ENCODE assay signal across 8 cellular contexts in genomic region chr12:54215990-54216579, GRCh38. TPM values are rescaled to one million over a fixed set of nuclear protein-coding genes. Genes with fewer than 3 reads are reported as not detected.
DNase-seq lines count a peak whose midpoint lies in the region; ATAC-seq and TF ChIP-seq lines count a peak whose summit lies in the region.

No MANE protein-coding gene starts in this region.

- no peak overlapping the region for H3K27ac ChIP-seq in foreskin keratinocyte

- H3K4me3 ChIP-seq in mucosa of descending colon = no peak overlapping the region

- ATAC-seq in mucosa of descending colon = no peak
- ATAC-seq in foreskin keratinocyte = no peak
- ATAC-seq in GM19035 (IDR thresholded peaks at IDR 0.05; ENCODE audit: unreplicated experiment) = no peak

- H3K9me3 Mint-ChIP-seq in activated T-helper 1 cell treated with anti-CD3 and anti-CD28 coated beads, Interleukin-12 subunit alpha, Interleukin-12 subunit beta, Interleukin-2, Interleukin-4 antibody, amounts not matched to agents 30 ng/mL and 10 ng/mL and 1 ng/mL, durations not matched to agents 14 hours and 24 hours and 36 hours = no peaks in the 10 kb centered on the region

- intact Hi-C loops in activated T-helper 1 cell treated with anti-CD3 and anti-CD28 coated beads, Interleukin-12 subunit alpha, Interleukin-12 subunit beta, Interleukin-2, Interleukin-4 antibody, amounts not matched to agents 30 ng/mL and 10 ng/mL and 1 ng/mL, durations not matched to agents 14 hours and 24 hours and 36 hours (cut with micrococcal nuclease) = loop anchor here (2.0 kb wide), 2 partner anchors 63 to 109 kb away; partner anchors contain the start of gene COPZ1
- intact Hi-C loops in mucosa of descending colon (cut with DNase I, micrococcal nuclease) = no loop called here

- H3K4me3 Mint-ChIP-seq in activated T-helper 1 cell treated with anti-CD3 and anti-CD28 coated beads, Interleukin-12 subunit alpha, Interleukin-12 subunit beta, Interleukin-2, Interleukin-4 antibody, amounts not matched to agents 30 ng/mL and 10 ng/mL and 1 ng/mL, durations not matched to agents 14 hours and 24 hours and 36 hours = peak overlapping the region; percentile 77

- no peaks in the 10 kb centered on the region for H3K27me3 ChIP-seq in foreskin keratinocyte

- TF ChIP-seq CTCF in mucosa of descending colon (IDR thresholded peaks at IDR 0.05) (no peak), foreskin keratinocyte (conservative IDR thresholded peaks at IDR 0.05) (no peak)

- peaks cover 10% of the 10 kb centered on the region for H3K27me3 Mint-ChIP-seq in activated T-helper 1 cell treated with anti-CD3 and anti-CD28 coated beads, Interleukin-12 subunit alpha, Interleukin-12 subunit beta, Interleukin-2, Interleukin-4 antibody, amounts not matched to agents 30 ng/mL and 10 ng/mL and 1 ng/mL, durations not matched to agents 14 hours and 24 hours and 36 hours (ENCODE audit: insufficient read depth)

- H3K4me1 ChIP-seq in mucosa of descending colon (ENCODE audit: low read depth) = peaks cover 13% of the 10 kb centered on the region
- H3K4me1 ChIP-seq in foreskin keratinocyte = peaks cover 20% of the 10 kb centered on the region

- peak overlapping the region; percentile 72 for H3K27ac Mint-ChIP-seq in activated T-helper 1 cell treated with anti-CD3 and anti-CD28 coated beads, Interleukin-12 subunit alpha, Interleukin-12 subunit beta, Interleukin-2, Interleukin-4 antibody, amounts not matched to agents 30 ng/mL and 10 ng/mL and 1 ng/mL, durations not matched to agents 14 hours and 24 hours and 36 hours

- DNase-seq in COLO668 (lab: John Stamatoyannopoulos, UW; ENCODE audit: unreplicated experiment) (peak; percentile 45), NCI-H146 treated with DMSO at 0.1 percent for 48 hours (lab: John Stamatoyannopoulos, UW; ENCODE audit: unreplicated experiment) (peak; percentile 77), mucosa of descending colon (peak in 2 of 3 donors; percentile 46 to 73), SW 1271 (lab: John Stamatoyannopoulos, UW) (no peak), foreskin keratinocyte (no peak), NCI-H2081 treated with DMSO at 0.1 percent for 48 hours (lab: John Stamatoyannopoulos, UW) (no peak)
- DNase-seq in activated T-helper 1 cell treated with anti-CD3 and anti-CD28 coated beads, Interleukin-12 subunit alpha, Interleukin-12 subunit beta, Interleukin-2, Interleukin-4 antibody, amounts not matched to agents 30 ng/mL and 10 ng/mL and 1 ng/mL, durations not matched to agents 14 hours and 24 hours and 36 hours (ENCODE audit: low spot score) = peak; percentile 26

- H3K4me1 Mint-ChIP-seq in activated T-helper 1 cell treated with anti-CD3 and anti-CD28 coated beads, Interleukin-12 subunit alpha, Interleukin-12 subunit beta, Interleukin-2, Interleukin-4 antibody, amounts not matched to agents 30 ng/mL and 10 ng/mL and 1 ng/mL, durations not matched to agents 14 hours and 24 hours and 36 hours (ENCODE audit: low read depth) = peaks cover 19% of the 10 kb centered on the region

- no peaks in the 10 kb centered on the region for H3K36me3 ChIP-seq in mucosa of descending colon (ENCODE audit: low read depth)

- no peaks in the 10 kb centered on the region for H3K9me3 ChIP-seq in mucosa of descending colon

- H3K36me3 Mint-ChIP-seq in activated T-helper 1 cell treated with anti-CD3 and anti-CD28 coated beads, Interleukin-12 subunit alpha, Interleukin-12 subunit beta, Interleukin-2, Interleukin-4 antibody, amounts not matched to agents 30 ng/mL and 10 ng/mL and 1 ng/mL, durations not matched to agents 14 hours and 24 hours and 36 hours (ENCODE audit: low read depth) = no peaks in the 10 kb centered on the region

RNA-seq across cellular contexts. Expression of gene SMUG1, which starts 27.3 kb away (rescaled TPM):
- 28.6 and 29.6 TPM in 2 replicates for total RNA-seq in activated T-helper 1 cell treated with anti-CD3 and anti-CD28 coated beads, Interleukin-12 subunit alpha, Interleukin-12 subunit beta, Interleukin-2, Interleukin-4 antibody, amounts not matched to agents 30 ng/mL and 10 ng/mL and 1 ng/mL, durations not matched to agents 14 hours and 24 hours and 36 hours
- total RNA-seq in mucosa of descending colon (10 to 100 TPM; 26.2 to 39.4 (median 28.9) TPM), foreskin keratinocyte (54.7 and 58.7 TPM in 2 replicates)
- polyA plus RNA-seq in foreskin keratinocyte = 73.3 and 80.9 TPM in 2 replicates

Comparison
In these comparisons a context has a peak if more than half of its experiments do, and no peak if none do; other contexts are left out.
1. DNase-seq: peak in COLO668 (single experiment), NCI-H146 treated with DMSO at 0.1 percent for 48 hours (single experiment), activated T-helper 1 cell treated with anti-CD3 and anti-CD28 coated beads, Interleukin-12 subunit alpha, Interleukin-12 subunit beta, Interleukin-2, Interleukin-4 antibody, amounts not matched to agents 30 ng/mL and 10 ng/mL and 1 ng/mL, durations not matched to agents 14 hours and 24 hours and 36 hours (single experiment) and mucosa of descending colon (2 of 3); none in SW 1271 (0 of 2), foreskin keratinocyte (0 of 2) and NCI-H2081 treated with DMSO at 0.1 percent for 48 hours (single experiment).